In genomic region chrX:153766098-153766817, GRCh38 we compare ENCODE assay signal across 1 cellular context.
A peak's percentile ranks its signal among the peaks of the same experiment; 100 is the strongest.
TF ChIP-seq lines count a peak whose summit lies in the region.

No MANE protein-coding gene starts in this region.

TF ChIP-seq in K562, 482 proteins besides CTCF, POLR2A, EP300 and RAD21 (continued from another document and continues in another):
- TF ChIP-seq GTF3C2 (IDR thresholded peaks at IDR 0.05; ENCODE audit: borderline replicate concordance, extremely low read depth, insufficient read length), result no peak
- TF ChIP-seq FOXA3 (CRISPR knock-in tag; conservative IDR thresholded peaks at IDR 0.05 in 1 of 2, IDR thresholded peaks at IDR 0.05 in 1 of 2), result no peak
- no peak for TF ChIP-seq TCF3 (CRISPR knock-in tag; IDR thresholded peaks at IDR 0.05)
- no peak for TF ChIP-seq SIN3B (IDR thresholded peaks at IDR 0.05; ENCODE audit: low read depth)
- TF ChIP-seq DACH1 (IDR thresholded peaks at IDR 0.05; ENCODE audit: partially characterized antibody), result no peak
- no peak for TF ChIP-seq NR0B1 (IDR thresholded peaks at IDR 0.05; ENCODE audit: partially characterized antibody)
- no peak for TF ChIP-seq PTRF (tag; IDR thresholded peaks at IDR 0.05)
- no peak for TF ChIP-seq NR3C1 (CRISPR knock-in tag; IDR thresholded peaks at IDR 0.05)
- TF ChIP-seq NCOA6 (IDR thresholded peaks at IDR 0.05), result no peak
- TF ChIP-seq TAF1 (IDR thresholded peaks at IDR 0.05; ENCODE audit: control insufficient read depth, extremely low read depth, insufficient read depth, low read length, severe bottlenecking), result peak; percentile 37
- 0 out of 4 replicates have a peak, but pooled peaks of 1 of the 2 experiments have one; percentile 10 for TF ChIP-seq TRIM24 (IDR thresholded peaks at IDR 0.05)
- TF ChIP-seq MEIS2 (IDR thresholded peaks at IDR 0.05; ENCODE audit: partially characterized antibody), result peak; percentile 33
- TF ChIP-seq POU5F1 (IDR thresholded peaks at IDR 0.05; ENCODE audit: borderline replicate concordance, low read depth, low read length, partially characterized antibody), result no peak
- no peak for TF ChIP-seq HMG20B (CRISPR knock-in tag; IDR thresholded peaks at IDR 0.05)
- TF ChIP-seq ZNF253 (CRISPR knock-in tag; conservative IDR thresholded peaks at IDR 0.05), result no peak
- TF ChIP-seq CBX8 (IDR thresholded peaks at IDR 0.05; ENCODE audit: borderline replicate concordance, extremely low read depth, low read depth, low read length, poor library complexity, severe bottlenecking), result no peak
- 0 out of 2 replicates have a peak, but pooled peaks have one; percentile 22 for TF ChIP-seq BHLHE40 (IDR thresholded peaks at IDR 0.05; ENCODE audit: low read length)
- TF ChIP-seq CEBPB (tag; IDR thresholded peaks at IDR 0.05), result no peak
- peak; percentile 47 for TF ChIP-seq POLR2B (IDR thresholded peaks at IDR 0.05; ENCODE audit: low read depth, partially characterized antibody)
- TF ChIP-seq ZNF24 (IDR thresholded peaks at IDR 0.05), result no peak
- TF ChIP-seq HDGF (IDR thresholded peaks at IDR 0.05), result no peak
- no peak for TF ChIP-seq E2F1 (CRISPR knock-in tag; IDR thresholded peaks at IDR 0.05)
- TF ChIP-seq ZKSCAN8 (CRISPR knock-in tag; IDR thresholded peaks at IDR 0.05), result no peak
- no peak for TF ChIP-seq ZBTB1 (CRISPR knock-in tag; IDR thresholded peaks at IDR 0.05; ENCODE audit: borderline replicate concordance, low read depth)
- TF ChIP-seq HOMEZ (CRISPR knock-in tag; IDR thresholded peaks at IDR 0.05), result no peak
- TF ChIP-seq ZNF318 (IDR thresholded peaks at IDR 0.05; ENCODE audit: borderline replicate concordance in 1 of 2, low read depth in 1 of 2), result no peak
- no peak for TF ChIP-seq SIX5 (IDR thresholded peaks at IDR 0.05; ENCODE audit: borderline replicate concordance in 1 of 2, insufficient read depth in 1 of 2, low read depth in 1 of 2, low read length in 2 of 2)
- TF ChIP-seq U2AF2 (optimal IDR thresholded peaks at IDR 0.05; ENCODE audit: low read depth, low read length), result no peak
- no peak for TF ChIP-seq CHD1 (IDR thresholded peaks at IDR 0.05; ENCODE audit: low read length)
- no peak for TF ChIP-seq CCAR2 (IDR thresholded peaks at IDR 0.05; ENCODE audit: low read depth, low read length)
- no peak for TF ChIP-seq ZNF316 (IDR thresholded peaks at IDR 0.05)
- TF ChIP-seq SMARCE1 (IDR thresholded peaks at IDR 0.05), result peak; percentile 77
- no peak for TF ChIP-seq RNF219 (CRISPR knock-in tag; IDR thresholded peaks at IDR 0.05)
- no peak for TF ChIP-seq AFF4 (CRISPR knock-in tag; IDR thresholded peaks at IDR 0.05)
- peak; percentile 37; the same call in 1 of the 2 replicates for TF ChIP-seq TFAP4 (CRISPR knock-in tag; IDR thresholded peaks at IDR 0.05; ENCODE audit: borderline replicate concordance)
- no peak for TF ChIP-seq ZNF347 (CRISPR knock-in tag; IDR thresholded peaks at IDR 0.05; ENCODE audit: low read depth)
- TF ChIP-seq GATA2 (CRISPR knock-in tag; IDR thresholded peaks at IDR 0.05), result no peak
